Comparison of ENCODE assay signal across 8 cellular contexts in genomic region chr2:11133238-11133935, GRCh38. TPM values are rescaled to one million over a fixed set of nuclear protein-coding genes. Genes with fewer than 3 reads are reported as not detected.
A peak's percentile ranks its signal among the peaks of the same experiment; 100 is the strongest.
DNase-seq lines count a peak whose midpoint lies in the region; ATAC-seq lines count a peak whose summit lies in the region.

No MANE protein-coding gene starts in this region.

- peak overlapping the region; percentile 57 for H3K27ac ChIP-seq in mesodermal cell (ENCODE audit: low read depth, low read length, severe bottlenecking)

- 88 to 91% methylated on average over 17 to 19 of the region's 25 CpGs for WGBS in mesodermal cell (ENCODE audit: insufficient coverage in 2 of 2), 2 experiments

- H3K36me3 ChIP-seq in mesodermal cell (ENCODE audit: control insufficient read depth, insufficient read depth, low read length), result no peaks in the 10 kb centered on the region

- no peaks in the 10 kb centered on the region for H3K9me3 Mint-ChIP-seq in stimulated activated naive CD8-positive, alpha-beta T cell treated with anti-CD3 and anti-CD28 coated beads, Interleukin-15, Interleukin-2, amounts not matched to agents 100 ng/mL and 50 ng/mL, for 24 hours

- H3K27me3 Mint-ChIP-seq in stimulated activated naive CD8-positive, alpha-beta T cell treated with anti-CD3 and anti-CD28 coated beads, Interleukin-15, Interleukin-2, amounts not matched to agents 100 ng/mL and 50 ng/mL, for 24 hours, result peaks cover 10% of the 10 kb centered on the region

- peaks cover 30% of the 10 kb centered on the region for H3K4me1 Mint-ChIP-seq in stimulated activated naive CD8-positive, alpha-beta T cell treated with anti-CD3 and anti-CD28 coated beads, Interleukin-15, Interleukin-2, amounts not matched to agents 100 ng/mL and 50 ng/mL, for 24 hours (ENCODE audit: low read depth)

- DNase-seq in stimulated activated naive CD8-positive, alpha-beta T cell treated with anti-CD3 and anti-CD28 coated beads, Interleukin-15, Interleukin-2, amounts not matched to agents 100 U/mL and 50 U/mL, for 24 hours, result no peak
- DNase-seq in cerebellar cortex (ENCODE audit: low spot score) (peak; percentile 24), kidney tubule cell (ENCODE audit: low spot score) (no peak)
- DNase-seq in stimulated activated CD8-positive, alpha-beta memory T cell treated with anti-CD3 and anti-CD28 coated beads, Interleukin-4, amount 100 ng/mL, for 48 hours, result no peak

- H3K4me3 Mint-ChIP-seq in stimulated activated naive CD8-positive, alpha-beta T cell treated with anti-CD3 and anti-CD28 coated beads, Interleukin-15, Interleukin-2, amounts not matched to agents 100 ng/mL and 50 ng/mL, for 24 hours, result peak overlapping the region; percentile 78

- H3K27ac Mint-ChIP-seq in stimulated activated naive CD8-positive, alpha-beta T cell treated with anti-CD3 and anti-CD28 coated beads, Interleukin-15, Interleukin-2, amounts not matched to agents 100 ng/mL and 50 ng/mL, for 24 hours, result peak overlapping the region; percentile 85

- H3K36me3 Mint-ChIP-seq in stimulated activated naive CD8-positive, alpha-beta T cell treated with anti-CD3 and anti-CD28 coated beads, Interleukin-15, Interleukin-2, amounts not matched to agents 100 ng/mL and 50 ng/mL, for 24 hours (ENCODE audit: low read depth), result no peaks in the 10 kb centered on the region

- ATAC-seq in stimulated activated naive CD8-positive, alpha-beta T cell treated with anti-CD3 and anti-CD28 coated beads, Interleukin-15, Interleukin-2, amounts not matched to agents 100 U/mL and 50 U/mL, for 24 hours, result no peak
- no peak for ATAC-seq in GM21390 (IDR thresholded peaks at IDR 0.05; ENCODE audit: unreplicated experiment)
- no peak for ATAC-seq in GM21737 (IDR thresholded peaks at IDR 0.05; ENCODE audit: unreplicated experiment)

- peak overlapping the region; percentile 35 for H3K4me3 ChIP-seq in mesodermal cell (ENCODE audit: extremely low read depth, insufficient read depth, low read length, poor library complexity, severe bottlenecking)

- no peaks in the 10 kb centered on the region for H3K9me3 ChIP-seq in mesodermal cell (ENCODE audit: control insufficient read depth, low read length)

- peaks cover 11% of the 10 kb centered on the region for H3K4me1 ChIP-seq in mesodermal cell (ENCODE audit: control insufficient read depth, insufficient read depth, low read length, poor library complexity, severe bottlenecking)

RNA-seq across cellular contexts. Expression of gene SLC66A3, which starts 21.9 kb away (rescaled TPM):
- polyA plus RNA-seq in mesodermal cell (2013, experiment 1 of 2), result 18.9 TPM
- polyA plus RNA-seq in mesodermal cell (2013, experiment 2 of 2), result 21.4 TPM
